26 cellular contexts compared by ENCODE assay signal in genomic region chr7:20458483-20458882, GRCh38.
"Had no signal": no experiment of that assay in that cellular context is flagged by ENCODE, and none has a peak within 500 bp of the region (broad histone marks: within the 10 kb centered on the region; RNA-seq: fewer than 3 reads in every experiment).

No MANE protein-coding gene starts in this region.

- ATAC-seq: activated naive CD4-positive, alpha-beta T cell treated with anti-CD3 and anti-CD28 coated beads, Interleukin-2, amount 50 U/mL, for 72 hours; activated T-cell treated with anti-CD3 and anti-CD28 coated beads, Interleukin-2, amount 50 U/mL, for 72 hours; body of pancreas; esophagus mucosa; gastrocnemius medialis; left lung; stimulated activated effector memory CD8-positive, alpha-beta T cell treated with anti-CD3 and anti-CD28 coated beads, Interleukin-12 subunit alpha, Interleukin-12 subunit beta, amount 100 ng/mL, for 72 hours had no signal

- H3K27ac Mint-ChIP-seq: activated naive CD4-positive, alpha-beta T cell treated with anti-CD3 and anti-CD28 coated beads, Interleukin-2, amount 50 U/mL, for 72 hours; activated T-cell treated with anti-CD3 and anti-CD28 coated beads, Interleukin-2, amount 50 U/mL, for 72 hours; nephron progenitor cell; stimulated activated effector memory CD8-positive, alpha-beta T cell treated with anti-CD3 and anti-CD28 coated beads, Interleukin-12 subunit alpha, Interleukin-12 subunit beta, amount 100 ng/mL, for 72 hours; stimulated activated naive CD8-positive, alpha-beta T cell treated with anti-CD3 and anti-CD28 coated beads, Interleukin-15, Interleukin-2, amounts not matched to agents 100 ng/mL and 50 ng/mL, for 24 hours had no signal

- H3K27ac ChIP-seq: body of pancreas, gastrocnemius medialis, left lung, neutrophil, sigmoid colon, thoracic aorta had no signal

- H3K27me3 Mint-ChIP-seq: stimulated activated naive CD8-positive, alpha-beta T cell treated with anti-CD3 and anti-CD28 coated beads, Interleukin-15, Interleukin-2, amounts not matched to agents 100 ng/mL and 50 ng/mL, for 24 hours had no signal

- FAIRE-seq: endothelial cell of umbilical vein, islet of Langerhans, urothelium cell line had no signal

- H3K36me3 ChIP-seq: gastrocnemius medialis, left lung, neutrophil, sigmoid colon, thoracic aorta had no signal

- H3K4me3 Mint-ChIP-seq: activated T-cell treated with anti-CD3 and anti-CD28 coated beads, Interleukin-2, amount 50 U/mL, for 72 hours; nephron progenitor cell; stimulated activated effector memory CD8-positive, alpha-beta T cell treated with anti-CD3 and anti-CD28 coated beads, Interleukin-12 subunit alpha, Interleukin-12 subunit beta, amount 100 ng/mL, for 72 hours; stimulated activated naive CD8-positive, alpha-beta T cell treated with anti-CD3 and anti-CD28 coated beads, Interleukin-15, Interleukin-2, amounts not matched to agents 100 ng/mL and 50 ng/mL, for 24 hours had no signal

- H3K9me3 ChIP-seq: body of pancreas, gastrocnemius medialis, neutrophil, sigmoid colon, thoracic aorta had no signal

- H3K4me1 ChIP-seq: body of pancreas, gastrocnemius medialis, sigmoid colon had no signal

- DNase-seq: activated CD4-positive, alpha-beta T cell treated with anti-CD3 and anti-CD28 coated beads for 4 hours; activated CD4-positive, alpha-beta T cell treated with anti-CD3 and anti-CD28 coated beads, Interleukin-2, amount 50 U/mL, for 4 hours; activated CD4-positive, CD25-positive, alpha-beta regulatory T cell; activated naive CD4-positive, alpha-beta T cell; activated T-cell treated with anti-CD3 and anti-CD28 coated beads for 4 hours; activated T-cell treated with anti-CD3 and anti-CD28 coated beads, Interleukin-2, amount 50 U/mL, for 72 hours; aorta; body of pancreas; caudate nucleus; cortex of kidney; gastrocnemius medialis; glutamatergic neuron; left lung; nephron progenitor cell; retina; sigmoid colon; stimulated activated CD4-positive, alpha-beta T cell treated with anti-CD3 and anti-CD28 coated beads, Interleukin-2, amount 100 ng/mL, for 48 hours had no signal

- H3K27me3 ChIP-seq: body of pancreas, gastrocnemius medialis, left lung, neutrophil, sigmoid colon had no signal

- H3K4me1 Mint-ChIP-seq: nephron progenitor cell; stimulated activated effector memory CD8-positive, alpha-beta T cell treated with anti-CD3 and anti-CD28 coated beads, Interleukin-12 subunit alpha, Interleukin-12 subunit beta, amount 100 ng/mL, for 72 hours had no signal

- H3K4me3 ChIP-seq: body of pancreas, gastrocnemius medialis, left lung, sigmoid colon, thoracic aorta had no signal

- H3K36me3 Mint-ChIP-seq: activated naive CD4-positive, alpha-beta T cell treated with anti-CD3 and anti-CD28 coated beads, Interleukin-2, amount 50 U/mL, for 72 hours; stimulated activated effector memory CD8-positive, alpha-beta T cell treated with anti-CD3 and anti-CD28 coated beads, Interleukin-12 subunit alpha, Interleukin-12 subunit beta, amount 100 ng/mL, for 72 hours had no signal

- H3K9me3 Mint-ChIP-seq: activated naive CD4-positive, alpha-beta T cell treated with anti-CD3 and anti-CD28 coated beads, Interleukin-2, amount 50 U/mL, for 72 hours; activated T-cell treated with anti-CD3 and anti-CD28 coated beads, Interleukin-2, amount 50 U/mL, for 72 hours; nephron progenitor cell; stimulated activated naive CD8-positive, alpha-beta T cell treated with anti-CD3 and anti-CD28 coated beads, Interleukin-15, Interleukin-2, amounts not matched to agents 100 ng/mL and 50 ng/mL, for 24 hours had no signal
